In genomic region chrX:252421-253291, GRCh38 we compare ENCODE assay signal across 20 cellular contexts. TPM values are rescaled to one million over a fixed set of nuclear protein-coding genes. Genes with fewer than 3 reads are reported as not detected.
A peak's percentile ranks its signal among the peaks of the same experiment; 100 is the strongest.
DNase-seq lines count a peak whose midpoint lies in the region; ATAC-seq, FAIRE-seq and TF ChIP-seq lines count a peak whose summit lies in the region.
"Had no signal": no experiment of that assay in that cellular context is flagged by ENCODE, and none has a peak within 500 bp of the region (broad histone marks: within the 10 kb centered on the region; RNA-seq: fewer than 3 reads in every experiment).

No MANE protein-coding gene starts in this region.

- TF ChIP-seq POLR2A in HepG2 (IDR thresholded peaks at IDR 0.05; ENCODE audit: insufficient read depth in 1 of 2, low read depth in 2 of 2, low read length in 2 of 2): no peak
- TF ChIP-seq POLR2A in vagina (IDR thresholded peaks at IDR 0.05): no peak
- TF ChIP-seq POLR2A in Peyer's patch (IDR thresholded peaks at IDR 0.05): no peak

- H3K4me1 ChIP-seq in HepG2 (ENCODE audit: insufficient read depth, low read length) (peaks cover 18% of the 10 kb centered on the region), vagina (no peaks in the 10 kb centered on the region), Peyer's patch (no peaks in the 10 kb centered on the region)

- DNase-seq in activated T-cell treated with anti-CD3 and anti-CD28 coated beads, Interleukin-2, amount 50 U/mL, for 24 hours: no peak
- no peak for DNase-seq in activated T-cell treated with anti-CD3 and anti-CD28 coated beads, Interleukin-2, amount 50 U/mL, for 72 hours
- DNase-seq in activated T-helper 1 cell treated with anti-CD3 and anti-CD28 coated beads, Interleukin-12 subunit alpha, Interleukin-12 subunit beta, Interleukin-2, Interleukin-4 antibody, amounts not matched to agents 30 ng/mL and 10 ng/mL and 1 ng/mL, durations not matched to agents 14 hours and 24 hours and 36 hours (ENCODE audit: low spot score): no peak
- no peak for DNase-seq in HepG2 (ENCODE audit: low spot score)
- DNase-seq in vagina (ENCODE audit: extremely low spot score in 2 of 2): peak; percentile 64 to 69
- no peak for DNase-seq in Peyer's patch
- DNase-seq in NK-92 treated with Interleukin-12 subunit alpha and Interleukin-12 subunit beta, amount 100 ng/mL, for 24 hours (lab: John Stamatoyannopoulos, UW): no peak
- DNase-seq: activated gamma-delta T cell, cortex of kidney, DMS79, foreskin fibroblast, hippocampal formation, NCI-H1417 treated with DMSO at 0.1 percent for 48 hours, NCI-H526 treated with DMSO at 0.1 percent for 48 hours, retina, SK-N-SH had no signal

- no peaks in the 10 kb centered on the region for H3K9me3 ChIP-seq in HepG2 (ENCODE audit: low read length)
- H3K9me3 ChIP-seq in vagina: no peaks in the 10 kb centered on the region
- no peaks in the 10 kb centered on the region for H3K9me3 ChIP-seq in Peyer's patch
- H3K9me3 ChIP-seq: SK-N-SH had no signal

- peaks cover 19% of the 10 kb centered on the region for H3K4me1 Mint-ChIP-seq in activated T-cell treated with anti-CD3 and anti-CD28 coated beads, Interleukin-2, amount 50 U/mL, for 24 hours (ENCODE audit: low read depth)
- H3K4me1 Mint-ChIP-seq in activated T-cell treated with anti-CD3 and anti-CD28 coated beads, Interleukin-2, amount 50 U/mL, for 72 hours (ENCODE audit: low read depth): peaks cover 17% of the 10 kb centered on the region
- peaks cover 13% of the 10 kb centered on the region for H3K4me1 Mint-ChIP-seq in activated T-helper 1 cell treated with anti-CD3 and anti-CD28 coated beads, Interleukin-12 subunit alpha, Interleukin-12 subunit beta, Interleukin-2, Interleukin-4 antibody, amounts not matched to agents 30 ng/mL and 10 ng/mL and 1 ng/mL, durations not matched to agents 14 hours and 24 hours and 36 hours (ENCODE audit: low read depth)

- in situ Hi-C loops in HepG2 (cut with HindIII; ENCODE audit: extremely low pct_ligation_motif_present, low pct_unique_long_range_greater_than_20kb): no loop called here

- CTCF ChIA-PET in HepG2 (lab: Yijun Ruan, JAX; ENCODE audit: low intra/inter-chr PET ratio, low total read pairs): no interaction called here

- no peak for ATAC-seq in activated T-cell treated with anti-CD3 and anti-CD28 coated beads, Interleukin-2, amount 50 U/mL, for 72 hours (replicated peaks in 1 of 2)
- ATAC-seq in HepG2 (no peak; the same call in 2 of the 3 replicates), HG03432 (IDR thresholded peaks at IDR 0.05; ENCODE audit: unreplicated experiment) (no peak)
- ATAC-seq: Panc1 had no signal

- intact Hi-C loops in activated T-helper 1 cell treated with anti-CD3 and anti-CD28 coated beads, Interleukin-12 subunit alpha, Interleukin-12 subunit beta, Interleukin-2, Interleukin-4 antibody, amounts not matched to agents 30 ng/mL and 10 ng/mL and 1 ng/mL, durations not matched to agents 14 hours and 24 hours and 36 hours (cut with micrococcal nuclease): no loop called here
- intact Hi-C loops in HepG2 (cut with micrococcal nuclease; ENCODE audit: unreplicated experiment): no loop called here
- intact Hi-C loops in vagina (cut with DNase I): no loop called here

- no peaks in the 10 kb centered on the region for H3K9me3 Mint-ChIP-seq in activated T-cell treated with anti-CD3 and anti-CD28 coated beads, Interleukin-2, amount 50 U/mL, for 24 hours
- peaks cover 7 to 13% of the 10 kb centered on the region in 2 donors for H3K9me3 Mint-ChIP-seq in activated T-cell treated with anti-CD3 and anti-CD28 coated beads, Interleukin-2, amount 50 U/mL, for 72 hours
- H3K9me3 Mint-ChIP-seq in activated T-helper 1 cell treated with anti-CD3 and anti-CD28 coated beads, Interleukin-12 subunit alpha, Interleukin-12 subunit beta, Interleukin-2, Interleukin-4 antibody, amounts not matched to agents 30 ng/mL and 10 ng/mL and 1 ng/mL, durations not matched to agents 14 hours and 24 hours and 36 hours: peaks cover 10% of the 10 kb centered on the region

- H3K9ac ChIP-seq in HepG2 (ENCODE audit: insufficient read depth, low read depth, low read length): no peak overlapping the region
- H3K9ac ChIP-seq: SK-N-SH had no signal

- H3K27me3 ChIP-seq in HepG2 (ENCODE audit: control insufficient read depth in 1 of 2, insufficient read depth in 2 of 2, low read length in 2 of 2) (peaks cover 0 to 2% of the 10 kb centered on the region in 2 experiments; a peak in 1 of 5 replicates), vagina (no peaks in the 10 kb centered on the region), Peyer's patch (no peaks in the 10 kb centered on the region)

- no peaks in the 10 kb centered on the region for H3K27me3 Mint-ChIP-seq in activated T-cell treated with anti-CD3 and anti-CD28 coated beads, Interleukin-2, amount 50 U/mL, for 24 hours
- H3K27me3 Mint-ChIP-seq in activated T-cell treated with anti-CD3 and anti-CD28 coated beads, Interleukin-2, amount 50 U/mL, for 72 hours (ENCODE audit: low read depth): no peaks in the 10 kb centered on the region
- H3K27me3 Mint-ChIP-seq in activated T-helper 1 cell treated with anti-CD3 and anti-CD28 coated beads, Interleukin-12 subunit alpha, Interleukin-12 subunit beta, Interleukin-2, Interleukin-4 antibody, amounts not matched to agents 30 ng/mL and 10 ng/mL and 1 ng/mL, durations not matched to agents 14 hours and 24 hours and 36 hours (ENCODE audit: insufficient read depth): peaks cover 2% of the 10 kb centered on the region

- BruUV-seq in HepG2 (replicated peaks; lab: Mats Ljungman, UMichigan): no TSS peak

- WGBS in HepG2 (ENCODE audit: low lambda C conversion rate): 77% methylated on average over 3 of the region's 10 CpGs

- TF ChIP-seq CTCF in HepG2 (CRISPR knock-in tag; IDR thresholded peaks at IDR 0.05) (no peak), vagina (IDR thresholded peaks at IDR 0.05) (no peak), Peyer's patch (IDR thresholded peaks at IDR 0.05) (no peak)

- H3K27ac ChIP-seq in HepG2 (ENCODE audit: extremely low read length, insufficient read depth, low read length) (no peak overlapping the region), vagina (no peak overlapping the region), Peyer's patch (no peak overlapping the region)
- H3K27ac ChIP-seq: C4-2B had no signal

- H3K36me3 ChIP-seq in HepG2 (replicated peaks in 1 of 2; ENCODE audit: control insufficient read depth in 1 of 2, insufficient read depth in 2 of 2, low read length in 2 of 2): no peaks in the 10 kb centered on the region
- H3K36me3 ChIP-seq in vagina: no peaks in the 10 kb centered on the region
- H3K36me3 ChIP-seq in Peyer's patch: no peaks in the 10 kb centered on the region

- no peaks in the 10 kb centered on the region for H3K79me2 ChIP-seq in HepG2 (ENCODE audit: insufficient read depth, low read length)

- peak overlapping the region; percentile 5 for H3K27ac Mint-ChIP-seq in activated T-cell treated with anti-CD3 and anti-CD28 coated beads, Interleukin-2, amount 50 U/mL, for 24 hours
- no peak overlapping the region for H3K27ac Mint-ChIP-seq in activated T-cell treated with anti-CD3 and anti-CD28 coated beads, Interleukin-2, amount 50 U/mL, for 72 hours
- peak overlapping the region; percentile 7 for H3K27ac Mint-ChIP-seq in activated T-helper 1 cell treated with anti-CD3 and anti-CD28 coated beads, Interleukin-12 subunit alpha, Interleukin-12 subunit beta, Interleukin-2, Interleukin-4 antibody, amounts not matched to agents 30 ng/mL and 10 ng/mL and 1 ng/mL, durations not matched to agents 14 hours and 24 hours and 36 hours

- no peak for TF ChIP-seq RAD21 in HepG2 (CRISPR knock-in tag; IDR thresholded peaks at IDR 0.05)

- no peaks in the 10 kb centered on the region for H4K20me1 ChIP-seq in HepG2 (ENCODE audit: insufficient read depth, low read length)

- no peak overlapping the region for H2AFZ ChIP-seq in HepG2 (ENCODE audit: low read length)

- no peaks in the 10 kb centered on the region for H3K36me3 Mint-ChIP-seq in activated T-cell treated with anti-CD3 and anti-CD28 coated beads, Interleukin-2, amount 50 U/mL, for 24 hours (ENCODE audit: low read depth)
- H3K36me3 Mint-ChIP-seq in activated T-cell treated with anti-CD3 and anti-CD28 coated beads, Interleukin-2, amount 50 U/mL, for 72 hours (ENCODE audit: insufficient read depth in 2 of 2): peaks cover 2 to 6% of the 10 kb centered on the region in 2 donors
- no peaks in the 10 kb centered on the region for H3K36me3 Mint-ChIP-seq in activated T-helper 1 cell treated with anti-CD3 and anti-CD28 coated beads, Interleukin-12 subunit alpha, Interleukin-12 subunit beta, Interleukin-2, Interleukin-4 antibody, amounts not matched to agents 30 ng/mL and 10 ng/mL and 1 ng/mL, durations not matched to agents 14 hours and 24 hours and 36 hours (ENCODE audit: low read depth)

- H3K4me3 Mint-ChIP-seq in activated T-cell treated with anti-CD3 and anti-CD28 coated beads, Interleukin-2, amount 50 U/mL, for 24 hours: no peak overlapping the region
- H3K4me3 Mint-ChIP-seq in activated T-cell treated with anti-CD3 and anti-CD28 coated beads, Interleukin-2, amount 50 U/mL, for 72 hours: no peak overlapping the region
- no peak overlapping the region for H3K4me3 Mint-ChIP-seq in activated T-helper 1 cell treated with anti-CD3 and anti-CD28 coated beads, Interleukin-12 subunit alpha, Interleukin-12 subunit beta, Interleukin-2, Interleukin-4 antibody, amounts not matched to agents 30 ng/mL and 10 ng/mL and 1 ng/mL, durations not matched to agents 14 hours and 24 hours and 36 hours

- TF ChIP-seq EP300 in HepG2 (IDR thresholded peaks at IDR 0.05; ENCODE audit: low read depth in 2 of 2, low read length in 2 of 2): no peak
- TF ChIP-seq EP300 in HepG2 (CRISPR knock-in tag; IDR thresholded peaks at IDR 0.05; ENCODE audit: borderline replicate concordance): no peak

- no peak overlapping the region for H3K4me3 ChIP-seq in HepG2 (replicated peaks in 1 of 3; ENCODE audit: insufficient read depth in 1 of 3, low read depth in 2 of 3, low read length in 3 of 3)
- no peak overlapping the region for H3K4me3 ChIP-seq in vagina
- H3K4me3 ChIP-seq in Peyer's patch: no peak overlapping the region

- POLR2A ChIA-PET in HepG2 (lab: Yijun Ruan, JAX): no interaction called here

- H3K4me2 ChIP-seq in HepG2 (ENCODE audit: low read depth, low read length): no peak overlapping the region
- H3K4me2 ChIP-seq: SK-N-SH had no signal

- no peak for FAIRE-seq in HepG2 (lab: Jason Lieb, UNC)
- FAIRE-seq: kidney had no signal

RNA-seq across cellular contexts. Expression of gene PLCXD1, which starts 28.5 kb away (rescaled TPM):
- total RNA-seq in activated T-cell treated with anti-CD3 and anti-CD28 coated beads, Interleukin-2, amount 50 U/mL, for 72 hours: 10 to 100 TPM; 52.2 to 72.0 TPM
- total RNA-seq in activated T-helper 1 cell treated with anti-CD3 and anti-CD28 coated beads, Interleukin-12 subunit alpha, Interleukin-12 subunit beta, Interleukin-2, Interleukin-4 antibody, amounts not matched to agents 30 ng/mL and 10 ng/mL and 1 ng/mL, durations not matched to agents 14 hours and 24 hours and 36 hours: 53.3 and 55.0 TPM in 2 replicates
- total RNA-seq in HepG2 (2016; rRNA removed; fragmentation: Illumina TruSeq; extraction: Trizol) (87.7 and 111 TPM in 2 replicates), vagina (14.0 TPM), Peyer's patch (10 to 100 TPM; 12.7 to 73.4 (median 18.9) TPM)
- 14.7 and 15.6 TPM in 2 replicates for total RNA-seq in HepG2 (2016; cell fraction: cytosol; rRNA removed; fragmentation: Illumina TruSeq; extraction: Trizol; ENCODE audit: low read depth)
- total RNA-seq in HepG2 (2016; cell fraction: insoluble cytoplasmic fraction; rRNA removed; fragmentation: Illumina TruSeq; extraction: Trizol): 93.5 and 100 TPM in 2 replicates
- 44.6 and 46.3 TPM in 2 replicates for total RNA-seq in HepG2 (2016; cell fraction: membrane; rRNA removed; fragmentation: Illumina TruSeq; extraction: Trizol)
- 61.7 and 72.3 TPM in 2 replicates for total RNA-seq in HepG2 (2016; cell fraction: nucleus; rRNA removed; fragmentation: Illumina TruSeq; extraction: Trizol)
- polyA plus RNA-seq in HepG2 (2011; rRNA removed): 153 and 202 TPM in 2 replicates
- 97.5 and 98.8 TPM in 2 replicates for polyA plus RNA-seq in HepG2 (2011; cell fraction: cytosol; rRNA removed)
- 373 and 416 TPM in 2 replicates for polyA plus RNA-seq in HepG2 (2011; cell fraction: nucleus; rRNA removed)
- polyA plus RNA-seq in HepG2 (2012): 118 and 196 TPM in 2 replicates
- 10.9 TPM in 2 replicates for polyA plus RNA-seq in HepG2 (2016; cell fraction: cytosol; fragmentation: Illumina TruSeq; extraction: Trizol; ENCODE audit: low read depth)
- 71.2 and 91.8 TPM in 2 replicates for polyA plus RNA-seq in HepG2 (2016; cell fraction: insoluble cytoplasmic fraction; fragmentation: Illumina TruSeq; extraction: Trizol; ENCODE audit: low read depth)
- polyA plus RNA-seq in HepG2 (2016; cell fraction: membrane; fragmentation: Illumina TruSeq; extraction: Trizol; ENCODE audit: low read depth): 29.2 and 29.4 TPM in 2 replicates
- 178 and 219 TPM in 2 replicates for polyA plus RNA-seq in HepG2 (2016; cell fraction: nucleus; fragmentation: Illumina TruSeq; extraction: Trizol; ENCODE audit: insufficient read depth, low read depth)
- polyA minus RNA-seq in HepG2 (2011; rRNA and poly(A)+ RNA removed; ENCODE audit: low replicate concordance): 70.5 and 467 TPM in 2 replicates
- polyA minus RNA-seq in HepG2 (2011; cell fraction: cytosol; rRNA and poly(A)+ RNA removed): 116 and 195 TPM in 2 replicates
- polyA minus RNA-seq in HepG2 (2011; cell fraction: nucleus; rRNA and poly(A)+ RNA removed): 115 and 118 TPM in 2 replicates

Comparison
In these comparisons a context has a peak if more than half of its experiments do, and no peak if none do; other contexts are left out.
1. DNase-seq: peak in vagina (2 of 2); none in activated T-cell treated with anti-CD3 and anti-CD28 coated beads, Interleukin-2, amount 50 U/mL, for 24 hours (single experiment), activated T-cell treated with anti-CD3 and anti-CD28 coated beads, Interleukin-2, amount 50 U/mL, for 72 hours (0 of 2), activated T-helper 1 cell treated with anti-CD3 and anti-CD28 coated beads, Interleukin-12 subunit alpha, Interleukin-12 subunit beta, Interleukin-2, Interleukin-4 antibody, amounts not matched to agents 30 ng/mL and 10 ng/mL and 1 ng/mL, durations not matched to agents 14 hours and 24 hours and 36 hours (single experiment), HepG2 (single experiment), Peyer's patch (0 of 3) and NK-92 treated with Interleukin-12 subunit alpha and Interleukin-12 subunit beta, amount 100 ng/mL, for 24 hours (single experiment).